In the genomic region with DNA sequence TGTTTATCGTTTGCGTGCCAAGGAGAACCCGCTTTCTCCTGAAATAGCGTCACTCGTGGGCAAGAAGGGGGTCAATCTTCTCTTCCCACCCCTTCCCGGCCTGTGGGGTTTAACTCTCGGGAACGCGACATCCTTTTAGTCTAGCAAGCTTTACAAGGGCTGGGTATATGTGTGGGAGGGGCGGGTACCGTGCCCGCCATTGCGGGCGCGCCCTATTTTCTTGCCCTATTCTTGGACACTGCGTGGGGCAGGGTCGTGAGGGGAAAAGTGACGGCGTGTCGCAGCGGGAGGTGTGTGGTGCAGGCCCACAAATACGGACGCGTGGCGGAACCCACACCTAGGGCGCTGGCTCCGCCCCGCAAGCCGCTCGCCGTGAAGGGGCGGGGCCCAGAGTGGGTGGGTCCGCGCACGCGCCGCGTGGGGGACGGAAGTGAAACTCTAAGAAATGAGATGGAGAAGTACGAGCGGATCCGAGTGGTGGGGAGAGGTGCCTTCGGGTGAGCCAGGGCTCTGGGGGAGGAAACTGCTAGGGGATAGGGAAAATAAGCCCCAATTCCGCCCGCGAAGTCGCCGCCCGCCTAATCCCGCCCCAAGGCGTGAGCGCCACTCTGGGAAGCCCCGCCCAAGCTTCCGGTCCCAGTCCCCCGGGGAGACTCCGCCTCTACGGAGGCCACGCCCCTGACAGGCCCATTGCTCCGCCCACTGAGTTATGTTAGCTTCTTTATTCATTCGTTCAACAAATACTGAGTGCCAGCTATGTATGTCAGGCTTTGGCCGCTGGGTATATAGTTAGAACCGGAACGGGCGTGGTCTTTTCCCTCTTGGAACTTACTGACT, we compare ENCODE assay signal across 8 cellular contexts. TPM values are rescaled to one million over a fixed set of nuclear protein-coding genes. Genes with fewer than 3 reads are reported as not detected.
DNase-seq lines count a peak whose midpoint lies in the region; ATAC-seq and TF ChIP-seq lines count a peak whose summit lies in the region.

A gene (plus strand): TSS at position 425 of the 837 bp plus-strand sequence. CDS start 26 bp downstream, at position 451.

- CTCF ChIA-PET in SK-N-SH (lab: Yijun Ruan, JAX): interaction anchor here (0.9 to 11.1 kb wide), 15 partner anchors 10 to 396 kb away, joined by 4 to 612 read pairs (median 21); a partner anchor contains a TSS

- no peak for TF ChIP-seq RAD21 in SK-N-SH (IDR thresholded peaks at IDR 0.05; ENCODE audit: low read length)

- H3K27me3 ChIP-seq in SK-N-SH (ENCODE audit: insufficient read depth) (no peaks in the 10 kb centered on the region), suprapubic skin (no peaks in the 10 kb centered on the region)

- peaks cover 35% of the 10 kb centered on the region for H3K4me1 Mint-ChIP-seq in activated naive CD4-positive, alpha-beta T cell treated with anti-CD3 and anti-CD28 coated beads, Interleukin-2, amount 50 U/mL, for 24 hours

- H3K9me3 ChIP-seq in SK-N-SH (no peaks in the 10 kb centered on the region), suprapubic skin (no peaks in the 10 kb centered on the region)

- TF ChIP-seq EP300 in SK-N-SH (IDR thresholded peaks at IDR 0.05; ENCODE audit: borderline replicate concordance in 1 of 2, low read depth in 1 of 2, low read length in 1 of 2) (no peak), suprapubic skin (IDR thresholded peaks at IDR 0.05) (no peak)

- 1% methylated on average over 46 of the region's 64 CpGs for WGBS in SK-N-SH (ENCODE audit: low lambda C conversion rate)
- under 1% methylated on average over 52 of the region's 64 CpGs for WGBS in suprapubic skin

- H3K9me2 ChIP-seq in SK-N-SH: no peaks in the 10 kb centered on the region

- H3K4me1 ChIP-seq in SK-N-SH (ENCODE audit: control insufficient read depth in 1 of 2, insufficient read depth in 2 of 2, low read depth in 1 of 2, low read length in 1 of 2) (peaks cover 8 to 29% of the 10 kb centered on the region in 2 experiments; a peak in 3 of 4 replicates), suprapubic skin (peaks cover 54% of the 10 kb centered on the region)

- no peaks in the 10 kb centered on the region for H3K27me3 Mint-ChIP-seq in activated naive CD4-positive, alpha-beta T cell treated with anti-CD3 and anti-CD28 coated beads, Interleukin-2, amount 50 U/mL, for 24 hours

- H3K36me3 ChIP-seq in SK-N-SH (replicated peaks in 1 of 2; ENCODE audit: control insufficient read depth in 1 of 2, insufficient read depth in 2 of 2, low read length in 1 of 2) (peaks cover 7 to 12% of the 10 kb centered on the region in 2 experiments), suprapubic skin (peaks cover 13% of the 10 kb centered on the region)

- TF ChIP-seq POLR2A in suprapubic skin (IDR thresholded peaks at IDR 0.05): no peak

- POLR2A ChIA-PET in SK-N-SH (lab: Yijun Ruan, JAX): interaction anchor here (1.3 to 4.5 kb wide), 5 partner anchors 9 to 174 kb away, joined by 3 to 90 read pairs (median 11); a partner anchor contains a TSS

- peaks cover 6% of the 10 kb centered on the region for H4K20me1 ChIP-seq in SK-N-SH (ENCODE audit: insufficient read depth)

- H3K27ac ChIP-seq in SK-N-SH (ENCODE audit: low read depth in 2 of 2, low read length in 1 of 2) (peak within 1 kb of the TSS; percentile 97), suprapubic skin (peak within 1 kb of the TSS; percentile 99)

- H3K4me2 ChIP-seq in SK-N-SH: peak within 1 kb of the TSS; percentile 99

- H3F3A ChIP-seq in SK-N-SH (replicated peaks; ENCODE audit: insufficient read depth): peaks cover 44% of the 10 kb centered on the region

- no peaks in the 10 kb centered on the region for H3K79me2 ChIP-seq in SK-N-SH (ENCODE audit: insufficient read depth)

- H3K36me3 Mint-ChIP-seq in activated naive CD4-positive, alpha-beta T cell treated with anti-CD3 and anti-CD28 coated beads, Interleukin-2, amount 50 U/mL, for 24 hours: peaks cover 16% of the 10 kb centered on the region

- H3K4me3 ChIP-seq in HFF-Myc (replicated peaks; ENCODE audit: low read depth, low read length) (peak within 1 kb of the TSS; percentile 99), SK-N-SH (ENCODE audit: low read depth in 2 of 2, low read length in 1 of 2) (peak within 1 kb of the TSS; percentile 67 to 81), suprapubic skin (peak within 1 kb of the TSS; percentile 89)

- peak within 1 kb of the TSS; percentile 99 for H3K27ac Mint-ChIP-seq in activated naive CD4-positive, alpha-beta T cell treated with anti-CD3 and anti-CD28 coated beads, Interleukin-2, amount 50 U/mL, for 24 hours

- DNase-seq in GM04504 (ENCODE audit: low read depth): peak; percentile 82
- DNase-seq in HFF-Myc (ENCODE audit: extremely low read depth, low read depth): peak; percentile 87
- DNase-seq in NCI-H1092 (lab: John Stamatoyannopoulos, UW): peak; percentile 81
- DNase-seq in SK-N-SH: peak; percentile 93
- peak; percentile 96 for DNase-seq in glomerular visceral epithelial cell (ENCODE audit: extremely low spot score)
- peak; percentile 99 for DNase-seq in omental fat pad (ENCODE audit: low spot score)
- peak; percentile 99 for DNase-seq in suprapubic skin (ENCODE audit: low spot score in 2 of 2)

- H3K9ac ChIP-seq in SK-N-SH: peak within 1 kb of the TSS; percentile 90

- H2AFZ ChIP-seq in SK-N-SH (ENCODE audit: low read depth): peak within 1 kb of the TSS; percentile 81

- no peaks in the 10 kb centered on the region for H3K9me3 Mint-ChIP-seq in activated naive CD4-positive, alpha-beta T cell treated with anti-CD3 and anti-CD28 coated beads, Interleukin-2, amount 50 U/mL, for 24 hours

- ATAC-seq in omental fat pad (ENCODE audit: low FRiP score): peak; percentile 72

- peak within 1 kb of the TSS; percentile 95 for H3K4me3 Mint-ChIP-seq in activated naive CD4-positive, alpha-beta T cell treated with anti-CD3 and anti-CD28 coated beads, Interleukin-2, amount 50 U/mL, for 24 hours

- no peak for TF ChIP-seq CTCF in HFF-Myc (IDR thresholded peaks at IDR 0.05; ENCODE audit: low read depth, low read length, missing control alignments)
- no peak for TF ChIP-seq CTCF in SK-N-SH (IDR thresholded peaks at IDR 0.05)
- no peak for TF ChIP-seq CTCF in omental fat pad (IDR thresholded peaks at IDR 0.05)
- no peak for TF ChIP-seq CTCF in suprapubic skin (IDR thresholded peaks at IDR 0.05)

TF ChIP-seq in SK-N-SH, 30 proteins besides CTCF, POLR2A, EP300 and RAD21 (continues in another document):
- TF ChIP-seq ELF1 (IDR thresholded peaks at IDR 0.05): peak; percentile 65; the same call in 1 of the 2 replicates
- TF ChIP-seq, protein P1, sequence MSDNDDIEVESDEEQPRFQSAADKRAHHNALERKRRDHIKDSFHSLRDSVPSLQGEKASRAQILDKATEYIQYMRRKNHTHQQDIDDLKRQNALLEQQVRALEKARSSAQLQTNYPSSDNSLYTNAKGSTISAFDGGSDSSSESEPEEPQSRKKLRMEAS (IDR thresholded peaks at IDR 0.05; ENCODE audit: low read depth): peak; percentile 4; the same call in 1 of the 2 replicates
- no peak for TF ChIP-seq FOXM1 (IDR thresholded peaks at IDR 0.05; ENCODE audit: low read depth)
- peak; percentile 65; the same call in 1 of the 2 replicates for TF ChIP-seq POLR2AphosphoS5 (IDR thresholded peaks at IDR 0.05; ENCODE audit: low read depth, low read length)
- TF ChIP-seq TEAD4 (IDR thresholded peaks at IDR 0.05; ENCODE audit: borderline replicate concordance, insufficient read depth): no peak
- TF ChIP-seq MXI1 (IDR thresholded peaks at IDR 0.05; ENCODE audit: low read depth, low read length): peak; percentile 49; the same call in 1 of the 2 replicates
- TF ChIP-seq CHD2 (IDR thresholded peaks at IDR 0.05; ENCODE audit: low read length, partially characterized antibody): no peak
- TF ChIP-seq MEF2A (IDR thresholded peaks at IDR 0.05; ENCODE audit: borderline replicate concordance, low read depth): no peak
- no peak for TF ChIP-seq SMC3 (IDR thresholded peaks at IDR 0.05; ENCODE audit: low read depth, low read length)
- TF ChIP-seq, protein P2, sequence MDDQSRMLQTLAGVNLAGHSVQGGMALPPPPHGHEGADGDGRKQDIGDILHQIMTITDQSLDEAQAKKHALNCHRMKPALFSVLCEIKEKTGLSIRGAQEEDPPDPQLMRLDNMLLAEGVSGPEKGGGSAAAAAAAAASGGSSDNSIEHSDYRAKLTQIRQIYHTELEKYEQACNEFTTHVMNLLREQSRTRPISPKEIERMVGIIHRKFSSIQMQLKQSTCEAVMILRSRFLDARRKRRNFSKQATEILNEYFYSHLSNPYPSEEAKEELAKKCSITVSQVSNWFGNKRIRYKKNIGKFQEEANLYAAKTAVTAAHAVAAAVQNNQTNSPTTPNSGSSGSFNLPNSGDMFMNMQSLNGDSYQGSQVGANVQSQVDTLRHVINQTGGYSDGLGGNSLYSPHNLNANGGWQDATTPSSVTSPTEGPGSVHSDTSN (IDR thresholded peaks at IDR 0.05): no peak
- TF ChIP-seq, protein P3, sequence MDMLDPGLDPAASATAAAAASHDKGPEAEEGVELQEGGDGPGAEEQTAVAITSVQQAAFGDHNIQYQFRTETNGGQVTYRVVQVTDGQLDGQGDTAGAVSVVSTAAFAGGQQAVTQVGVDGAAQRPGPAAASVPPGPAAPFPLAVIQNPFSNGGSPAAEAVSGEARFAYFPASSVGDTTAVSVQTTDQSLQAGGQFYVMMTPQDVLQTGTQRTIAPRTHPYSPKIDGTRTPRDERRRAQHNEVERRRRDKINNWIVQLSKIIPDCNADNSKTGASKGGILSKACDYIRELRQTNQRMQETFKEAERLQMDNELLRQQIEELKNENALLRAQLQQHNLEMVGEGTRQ (IDR thresholded peaks at IDR 0.05; ENCODE audit: borderline replicate concordance, low read depth, low read length): no peak
- no peak for TF ChIP-seq EZH2phosphoT487 (IDR thresholded peaks at IDR 0.05; ENCODE audit: borderline replicate concordance, low read depth)
- no peak for TF ChIP-seq TAF1 (IDR thresholded peaks at IDR 0.05; ENCODE audit: borderline replicate concordance, low read depth, low read length)
- TF ChIP-seq, protein P4, sequence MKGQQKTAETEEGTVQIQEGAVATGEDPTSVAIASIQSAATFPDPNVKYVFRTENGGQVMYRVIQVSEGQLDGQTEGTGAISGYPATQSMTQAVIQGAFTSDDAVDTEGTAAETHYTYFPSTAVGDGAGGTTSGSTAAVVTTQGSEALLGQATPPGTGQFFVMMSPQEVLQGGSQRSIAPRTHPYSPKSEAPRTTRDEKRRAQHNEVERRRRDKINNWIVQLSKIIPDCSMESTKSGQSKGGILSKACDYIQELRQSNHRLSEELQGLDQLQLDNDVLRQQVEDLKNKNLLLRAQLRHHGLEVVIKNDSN (IDR thresholded peaks at IDR 0.05; ENCODE audit: borderline replicate concordance, low read depth): no peak
- TF ChIP-seq GATA2 (CRISPR knock-in tag; IDR thresholded peaks at IDR 0.05): no peak
- no peak for TF ChIP-seq FOSL2 (IDR thresholded peaks at IDR 0.05; ENCODE audit: borderline replicate concordance, low read depth)
- peak; percentile 58 for TF ChIP-seq GABPA (IDR thresholded peaks at IDR 0.05; ENCODE audit: low read depth)
- TF ChIP-seq NRF1 (IDR thresholded peaks at IDR 0.05; ENCODE audit: low read depth, low read length): peak; percentile 76

RNA-seq across cellular contexts. Expression of the gene that starts here (rescaled TPM):
- 6.0 and 11.0 TPM in 2 replicates for polyA plus RNA-seq in SK-N-SH (2012; rRNA removed)
- polyA plus RNA-seq in SK-N-SH (2012; cell fraction: cytosol; rRNA removed): 3.3 and 3.7 TPM in 2 replicates
- polyA plus RNA-seq in SK-N-SH (2012; cell fraction: nucleus; rRNA removed): 26.3 and 30.9 TPM in 2 replicates
- total RNA-seq in omental fat pad (1 to 10 TPM; 1.9 to 3.4 (median 2.5) TPM), suprapubic skin (1 to 10 TPM; 1.9 to 8.1 (median 6.0) TPM)

Comparison
In these comparisons a context has a peak if more than half of its experiments do, and no peak if none do; other contexts are left out.
1. Peak in every context shown above with its lines: DNase-seq, ATAC-seq, H3K4me3 ChIP-seq and H3K27ac ChIP-seq.